8 cellular contexts compared by ENCODE assay signal in the genomic region with DNA sequence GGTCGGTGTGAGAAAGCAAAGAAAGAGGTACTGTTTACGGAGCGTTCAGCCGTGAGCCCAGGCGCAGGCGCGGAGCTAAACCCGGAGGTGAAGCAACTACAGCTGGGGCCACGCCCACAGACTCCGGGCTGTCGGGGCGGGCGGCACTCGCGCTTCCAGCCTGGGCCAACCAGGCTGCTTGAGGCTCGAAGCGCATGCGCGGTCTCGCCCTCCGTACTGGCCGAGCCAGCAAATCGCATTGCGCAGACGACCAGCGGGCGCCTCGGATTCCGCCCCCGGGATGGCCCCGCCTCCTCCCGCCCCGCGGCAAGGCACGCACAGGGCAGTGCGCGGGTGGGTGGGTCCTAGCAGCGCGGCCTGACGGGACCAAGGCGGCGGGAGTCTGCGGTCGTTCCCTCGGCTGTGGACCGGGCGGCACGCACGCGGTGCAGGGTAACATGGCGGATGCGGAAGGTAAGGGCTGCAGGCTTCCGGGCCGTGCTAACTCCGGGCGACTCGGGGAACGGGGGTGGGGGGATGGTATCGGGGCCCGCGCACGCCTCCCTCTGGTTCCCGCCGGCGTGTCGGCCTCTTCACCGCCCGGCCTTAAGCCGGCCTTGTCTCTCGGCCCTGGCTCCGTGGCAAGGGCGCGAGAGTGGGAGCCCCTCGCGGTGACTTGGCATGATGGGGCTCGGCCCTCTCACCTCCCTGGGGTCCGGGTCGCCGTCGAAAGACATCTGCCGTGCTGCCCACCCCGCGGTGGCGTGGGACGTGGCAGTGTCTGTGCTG. TPM values are rescaled to one million over a fixed set of nuclear protein-coding genes. Genes with fewer than 3 reads are reported as not detected.
DNase-seq lines count a peak whose midpoint lies in the region; ATAC-seq, FAIRE-seq and TF ChIP-seq lines count a peak whose summit lies in the region.

A gene (plus strand): TSS at position 336 of the 768 bp plus-strand sequence. CDS start 102 bp downstream, at position 438.

- H3K36me3 ChIP-seq in HUES64 (ENCODE audit: insufficient read depth, low read length) (peaks cover 35% of the 10 kb centered on the region), OCI-LY1 (ENCODE audit: insufficient read depth, low read length) (peaks cover 38% of the 10 kb centered on the region)

- FAIRE-seq in D721Med (lab: Jason Lieb, UNC), result no peak

- H3K4me1 ChIP-seq in HUES64 (ENCODE audit: insufficient read depth, low read length) (no peaks in the 10 kb centered on the region), OCI-LY1 (ENCODE audit: insufficient read depth, low read length, severe bottlenecking) (peaks cover 18% of the 10 kb centered on the region), mononuclear cell (ENCODE audit: insufficient read depth, low read length) (peaks cover 13% of the 10 kb centered on the region)

- peak within 1 kb of the TSS; percentile 96 for H3K9ac ChIP-seq in HUES64 (ENCODE audit: low read depth, low read length)
- H3K9ac ChIP-seq in OCI-LY1 (ENCODE audit: low read length), result peak within 1 kb of the TSS; percentile 99

- H4K20me1 ChIP-seq in OCI-LY1 (ENCODE audit: insufficient read depth, low read length), result no peaks in the 10 kb centered on the region

- under 1% methylated on average over 85 of the region's 85 CpGs for WGBS in HUES64

- H3K27ac ChIP-seq in HUES64 (ENCODE audit: low read depth, low read length) (peak within 1 kb of the TSS; percentile 78), OCI-LY1 (ENCODE audit: low read depth, low read length, poor library complexity, severe bottlenecking) (peak within 1 kb of the TSS; percentile 89)

- H3F3A ChIP-seq in OCI-LY1 (ENCODE audit: insufficient read depth, low read length), result no peaks in the 10 kb centered on the region

- no peaks in the 10 kb centered on the region for H3K9me2 ChIP-seq in OCI-LY1 (ENCODE audit: low read depth, low read length)

- H3K9me3 ChIP-seq in HUES64 (ENCODE audit: insufficient read depth, low read depth, low read length) (no peaks in the 10 kb centered on the region), OCI-LY1 (ENCODE audit: low read length) (no peaks in the 10 kb centered on the region), mononuclear cell (ENCODE audit: low read depth, low read length) (no peaks in the 10 kb centered on the region)

- no peaks in the 10 kb centered on the region for H3K27me3 ChIP-seq in HUES64 (ENCODE audit: insufficient read depth, low read length)
- H3K27me3 ChIP-seq in OCI-LY1 (ENCODE audit: insufficient read depth, low read length), result no peaks in the 10 kb centered on the region
- no peaks in the 10 kb centered on the region for H3K27me3 ChIP-seq in mononuclear cell (ENCODE audit: insufficient read depth, low read length)

- H3K4me3 ChIP-seq in HUES64 (ENCODE audit: low read length), result peak within 1 kb of the TSS; percentile 98
- H3K4me3 ChIP-seq in OCI-LY1 (ENCODE audit: low read depth, low read length, poor library complexity, severe bottlenecking), result peak within 1 kb of the TSS; percentile 100
- peak within 1 kb of the TSS; percentile 53 for H3K4me3 ChIP-seq in mononuclear cell (ENCODE audit: low read length)

- peak; percentile 26 for DNase-seq in D721Med (ENCODE audit: insufficient read length, low spot score)
- peak; percentile 94 for DNase-seq in activated CD8-positive, alpha-beta memory T cell treated with anti-CD3 and anti-CD28 coated beads, Interleukin-2, amount 50 U/mL, for 48 hours
- DNase-seq in epidermal melanocyte (ENCODE audit: insufficient read length, low spot score), result peak; percentile 69
- DNase-seq in stimulated activated CD8-positive, alpha-beta memory T cell treated with anti-CD3 and anti-CD28 coated beads, Interleukin-4, amount 100 ng/mL, for 1 hour (ENCODE audit: low read depth in 2 of 2, low spot score in 1 of 2), result peak; percentile 71 to 87

- ATAC-seq in GM21447 (IDR thresholded peaks at IDR 0.05; ENCODE audit: unreplicated experiment), result peak; percentile 85

- peaks cover 21% of the 10 kb centered on the region for H3K79me2 ChIP-seq in OCI-LY1 (ENCODE audit: insufficient read depth, low read length)

- no peak for TF ChIP-seq CTCF in D721Med (IDR thresholded peaks at IDR 0.05; ENCODE audit: insufficient read depth, missing control alignments)
- TF ChIP-seq CTCF in OCI-LY1 (IDR thresholded peaks at IDR 0.05; ENCODE audit: low read length), result no peak

- H2AFZ ChIP-seq in OCI-LY1 (ENCODE audit: low read length), result no peak within 1 kb of the TSS

- H3K4me2 ChIP-seq in OCI-LY1 (ENCODE audit: low read length), result peak within 1 kb of the TSS; percentile 87

RNA-seq across cellular contexts. Expression of the gene that starts here (rescaled TPM):
- polyA plus RNA-seq in HUES64 (2013, experiment 1 of 2), result 102 TPM
- polyA plus RNA-seq in HUES64 (2013, experiment 2 of 2), result 94.8 TPM
- total RNA-seq in mononuclear cell, result 39.3 TPM

Comparison
In these comparisons a context has a peak if more than half of its experiments do, and no peak if none do; other contexts are left out.
1. Peak in every context shown above with its lines: DNase-seq, ATAC-seq, H3K4me3 ChIP-seq and H3K27ac ChIP-seq.
2. DNase-seq: peak in every context shown above with its lines; median percentile 94 in activated CD8-positive, alpha-beta memory T cell treated with anti-CD3 and anti-CD28 coated beads, Interleukin-2, amount 50 U/mL, for 48 hours; 79 in stimulated activated CD8-positive, alpha-beta memory T cell treated with anti-CD3 and anti-CD28 coated beads, Interleukin-4, amount 100 ng/mL, for 1 hour; 69 in epidermal melanocyte; 26 in D721Med.